Comparison of ENCODE assay signal across 8 cellular contexts in genomic region chr1:25800538-25801377, GRCh38. TPM values are rescaled to one million over a fixed set of nuclear protein-coding genes. Genes with fewer than 3 reads are reported as not detected.
DNase-seq lines count a peak whose midpoint lies in the region; ATAC-seq, FAIRE-seq and TF ChIP-seq lines count a peak whose summit lies in the region.

No MANE protein-coding gene starts in this region.

- H3K79me2 ChIP-seq in HepG2 (ENCODE audit: insufficient read depth, low read length): no peaks in the 10 kb centered on the region

- H2AFZ ChIP-seq in HepG2 (ENCODE audit: low read length): no peak overlapping the region

- no peaks in the 10 kb centered on the region for H3K9me3 Mint-ChIP-seq in activated T-cell treated with anti-CD3 and anti-CD28 coated beads, Interleukin-2, amount 50 U/mL, for 4 hours

- peaks cover under 1% of the 10 kb centered on the region for H3K36me3 Mint-ChIP-seq in activated T-cell treated with anti-CD3 and anti-CD28 coated beads, Interleukin-2, amount 50 U/mL, for 4 hours (ENCODE audit: insufficient read depth)

- H3K27ac ChIP-seq in HepG2 (ENCODE audit: extremely low read length, insufficient read depth, low read length): no peak overlapping the region
- peak overlapping the region; percentile 31 to 88 (median 82) for H3K27ac ChIP-seq in tibial nerve

- H3K4me1 ChIP-seq in HepG2 (ENCODE audit: insufficient read depth, low read length) (peaks cover 26% of the 10 kb centered on the region), tibial nerve (peaks cover 0 to 84% (median 34%) of the 10 kb centered on the region in 4 donors)

- BruUV-seq in HepG2 (replicated peaks; lab: Mats Ljungman, UMichigan): TSS peak; percentile 42

- DNase-seq in activated T-cell treated with anti-CD3 and anti-CD28 coated beads, Interleukin-2, amount 50 U/mL, for 4 hours: no peak
- DNase-seq in activated T-cell treated with anti-CD3 and anti-CD28 coated beads for 4 hours: no peak
- DNase-seq in astrocyte of the spinal cord (ENCODE audit: low read depth, low spot score): no peak
- no peak for DNase-seq in HepG2 (ENCODE audit: low spot score)
- DNase-seq in tibial nerve (ENCODE audit: low spot score in 2 of 2): no peak
- no peak for DNase-seq in activated CD4-positive, CD25-positive, alpha-beta regulatory T cell (lab: John Stamatoyannopoulos, UW)

- POLR2A ChIA-PET in HepG2 (lab: Yijun Ruan, JAX): interaction anchor here (1.0 to 1.8 kb wide), 3 partner anchors 19 to 192 kb away, joined by 3 to 4 read pairs (median 3); partner anchors contain the start of gene MTFR1L

- intact Hi-C loops in HepG2 (cut with micrococcal nuclease; ENCODE audit: unreplicated experiment): no loop called here

- peak overlapping the region; percentile 81 for H3K4me3 Mint-ChIP-seq in activated T-cell treated with anti-CD3 and anti-CD28 coated beads, Interleukin-2, amount 50 U/mL, for 4 hours

- TF ChIP-seq POLR2A in HepG2 (IDR thresholded peaks at IDR 0.05; ENCODE audit: insufficient read depth in 1 of 2, low read depth in 2 of 2, low read length in 2 of 2) (no peak), tibial nerve (IDR thresholded peaks at IDR 0.05) (no peak)

- H3K27me3 ChIP-seq in HepG2 (ENCODE audit: control insufficient read depth in 1 of 2, insufficient read depth in 2 of 2, low read length in 2 of 2) (peaks cover 0 to 7% of the 10 kb centered on the region in 2 experiments; a peak in 1 of 5 replicates), tibial nerve (no peaks in the 10 kb centered on the region)

- H3K4me3 ChIP-seq in astrocyte of the spinal cord (ENCODE audit: low read depth, low read length) (peak overlapping the region; percentile 58), HepG2 (replicated peaks in 1 of 3; ENCODE audit: insufficient read depth in 1 of 3, low read depth in 2 of 3, low read length in 3 of 3) (peak overlapping the region; percentile 49 to 76 (median 74)), tibial nerve (peak overlapping the region; percentile 48 to 77 (median 68))

- no peaks in the 10 kb centered on the region for H4K20me1 ChIP-seq in HepG2 (ENCODE audit: insufficient read depth, low read length)

- 49% methylated on average over 20 of the region's 22 CpGs for WGBS in HepG2 (ENCODE audit: low lambda C conversion rate)
- 30 to 35% methylated on average over 22 of the region's 22 CpGs for WGBS in tibial nerve, 2 donors

- FAIRE-seq in HepG2 (lab: Jason Lieb, UNC): no peak

- no peaks in the 10 kb centered on the region for H3K9me3 ChIP-seq in HepG2 (ENCODE audit: low read length)
- H3K9me3 ChIP-seq in tibial nerve: no peaks in the 10 kb centered on the region

- CTCF ChIA-PET in HepG2 (lab: Yijun Ruan, JAX; ENCODE audit: low intra/inter-chr PET ratio, low total read pairs): no interaction called here

- no peaks in the 10 kb centered on the region for H3K27me3 Mint-ChIP-seq in activated T-cell treated with anti-CD3 and anti-CD28 coated beads, Interleukin-2, amount 50 U/mL, for 4 hours (ENCODE audit: low read depth)

- no peak for TF ChIP-seq CTCF in astrocyte of the spinal cord (IDR thresholded peaks at IDR 0.05; ENCODE audit: low read depth, low read length)
- TF ChIP-seq CTCF in HepG2 (CRISPR knock-in tag; IDR thresholded peaks at IDR 0.05): no peak
- TF ChIP-seq CTCF in tibial nerve (IDR thresholded peaks at IDR 0.05): no peak

- TF ChIP-seq EP300 in HepG2 (IDR thresholded peaks at IDR 0.05; ENCODE audit: low read depth in 2 of 2, low read length in 2 of 2) (no peak), HepG2 (CRISPR knock-in tag; IDR thresholded peaks at IDR 0.05; ENCODE audit: borderline replicate concordance) (no peak), tibial nerve (IDR thresholded peaks at IDR 0.05) (no peak)

- peak overlapping the region; percentile 92 for H3K4me2 ChIP-seq in HepG2 (ENCODE audit: low read depth, low read length)

- no peak for TF ChIP-seq RAD21 in HepG2 (CRISPR knock-in tag; IDR thresholded peaks at IDR 0.05)

- ATAC-seq in activated T-cell treated with anti-CD3 and anti-CD28 coated beads, Interleukin-2, amount 50 U/mL, for 4 hours: no peak
- ATAC-seq in HepG2 (peak; percentile 8; the same call in 2 of the 3 replicates), HG02870 (IDR thresholded peaks at IDR 0.05; ENCODE audit: unreplicated experiment) (no peak), HG02798 (IDR thresholded peaks at IDR 0.05; ENCODE audit: poor library complexity, unreplicated experiment) (no peak)

- peak overlapping the region; percentile 69; the same call in 1 of the 2 replicates for H3K9ac ChIP-seq in HepG2 (ENCODE audit: insufficient read depth, low read depth, low read length)

- in situ Hi-C loops in astrocyte of the spinal cord (cut with HindIII; ENCODE audit: low sequenced_read_pairs): no loop called here
- in situ Hi-C loops in HepG2 (cut with HindIII; ENCODE audit: extremely low pct_ligation_motif_present, low pct_unique_long_range_greater_than_20kb): loop anchor here (25.0 kb wide), 1 partner anchor 188 kb away; the partner anchor contains the start of gene MAN1C1

- peaks cover 62% of the 10 kb centered on the region for H3K4me1 Mint-ChIP-seq in activated T-cell treated with anti-CD3 and anti-CD28 coated beads, Interleukin-2, amount 50 U/mL, for 4 hours (ENCODE audit: low read depth)

- H3K36me3 ChIP-seq in HepG2 (replicated peaks in 1 of 2; ENCODE audit: control insufficient read depth in 1 of 2, insufficient read depth in 2 of 2, low read length in 2 of 2) (no peaks in the 10 kb centered on the region), tibial nerve (peaks cover 0 to 7% (median 0%) of the 10 kb centered on the region in 3 donors)

RNA-seq across cellular contexts. Expression of gene SELENON, which starts 0.8 kb away (rescaled TPM):
- total RNA-seq in activated T-cell treated with anti-CD3 and anti-CD28 coated beads, Interleukin-2, amount 50 U/mL, for 4 hours: 10 to 100 TPM; 18.9 to 23.8 (median 22.2) TPM
- total RNA-seq in HepG2 (2016; rRNA removed; fragmentation: Illumina TruSeq; extraction: Trizol) (3.4 and 3.8 TPM in 2 replicates), tibial nerve (10 to 100 TPM; 17.6 to 54.0 (median 36.8) TPM)
- 1.4 and 1.6 TPM in 2 replicates for total RNA-seq in HepG2 (2016; cell fraction: cytosol; rRNA removed; fragmentation: Illumina TruSeq; extraction: Trizol; ENCODE audit: low read depth)
- 2.6 and 3.9 TPM in 2 replicates for total RNA-seq in HepG2 (2016; cell fraction: insoluble cytoplasmic fraction; rRNA removed; fragmentation: Illumina TruSeq; extraction: Trizol)
- total RNA-seq in HepG2 (2016; cell fraction: membrane; rRNA removed; fragmentation: Illumina TruSeq; extraction: Trizol): 5.9 and 6.0 TPM in 2 replicates
- 6.6 and 8.7 TPM in 2 replicates for total RNA-seq in HepG2 (2016; cell fraction: nucleus; rRNA removed; fragmentation: Illumina TruSeq; extraction: Trizol)
- polyA plus RNA-seq in HepG2 (2011; rRNA removed): 8.0 and 8.9 TPM in 2 replicates
- polyA plus RNA-seq in HepG2 (2011; cell fraction: cytosol; rRNA removed): 9.0 and 9.2 TPM in 2 replicates
- 13.1 and 15.6 TPM in 2 replicates for polyA plus RNA-seq in HepG2 (2011; cell fraction: nucleus; rRNA removed)
- 10.5 and 11.5 TPM in 2 replicates for polyA plus RNA-seq in HepG2 (2012)
- 3.5 and 4.0 TPM in 2 replicates for polyA plus RNA-seq in HepG2 (2016; cell fraction: cytosol; fragmentation: Illumina TruSeq; extraction: Trizol; ENCODE audit: low read depth)
- polyA plus RNA-seq in HepG2 (2016; cell fraction: insoluble cytoplasmic fraction; fragmentation: Illumina TruSeq; extraction: Trizol; ENCODE audit: low read depth): 8.8 and 12.5 TPM in 2 replicates
- 12.1 and 12.7 TPM in 2 replicates for polyA plus RNA-seq in HepG2 (2016; cell fraction: membrane; fragmentation: Illumina TruSeq; extraction: Trizol; ENCODE audit: low read depth)
- polyA plus RNA-seq in HepG2 (2016; cell fraction: nucleus; fragmentation: Illumina TruSeq; extraction: Trizol; ENCODE audit: insufficient read depth, low read depth): 27.6 and 29.1 TPM in 2 replicates
- polyA minus RNA-seq in HepG2 (2011; rRNA and poly(A)+ RNA removed; ENCODE audit: low replicate concordance): 10.4 TPM in 2 replicates
- 8.1 and 8.3 TPM in 2 replicates for polyA minus RNA-seq in HepG2 (2011; cell fraction: cytosol; rRNA and poly(A)+ RNA removed)
- 3.1 and 5.0 TPM in 2 replicates for polyA minus RNA-seq in HepG2 (2011; cell fraction: nucleus; rRNA and poly(A)+ RNA removed)

RNA-seq across cellular contexts. Expression of gene MTFR1L, which starts 19.0 kb away (rescaled TPM):
- total RNA-seq in activated T-cell treated with anti-CD3 and anti-CD28 coated beads, Interleukin-2, amount 50 U/mL, for 4 hours: 10 to 100 TPM; 27.7 to 37.4 (median 35.5) TPM
- total RNA-seq in HepG2 (2016; rRNA removed; fragmentation: Illumina TruSeq; extraction: Trizol): 38.0 and 47.5 TPM in 2 replicates
- total RNA-seq in HepG2 (2016; cell fraction: cytosol; rRNA removed; fragmentation: Illumina TruSeq; extraction: Trizol; ENCODE audit: low read depth): 28.2 and 30.9 TPM in 2 replicates
- 40.1 and 47.2 TPM in 2 replicates for total RNA-seq in HepG2 (2016; cell fraction: insoluble cytoplasmic fraction; rRNA removed; fragmentation: Illumina TruSeq; extraction: Trizol)
- total RNA-seq in HepG2 (2016; cell fraction: membrane; rRNA removed; fragmentation: Illumina TruSeq; extraction: Trizol): 56.8 and 65.1 TPM in 2 replicates
- total RNA-seq in HepG2 (2016; cell fraction: nucleus; rRNA removed; fragmentation: Illumina TruSeq; extraction: Trizol): 25.8 and 26.4 TPM in 2 replicates
- 55.7 and 68.1 TPM in 2 replicates for polyA plus RNA-seq in HepG2 (2011; rRNA removed)
- 36.1 and 44.8 TPM in 2 replicates for polyA plus RNA-seq in HepG2 (2011; cell fraction: cytosol; rRNA removed)
- 196 and 210 TPM in 2 replicates for polyA plus RNA-seq in HepG2 (2011; cell fraction: nucleus; rRNA removed)
- 39.2 and 42.0 TPM in 2 replicates for polyA plus RNA-seq in HepG2 (2012)
- polyA plus RNA-seq in HepG2 (2016; cell fraction: cytosol; fragmentation: Illumina TruSeq; extraction: Trizol; ENCODE audit: low read depth): 28.1 and 35.4 TPM in 2 replicates
- 45.3 and 52.8 TPM in 2 replicates for polyA plus RNA-seq in HepG2 (2016; cell fraction: insoluble cytoplasmic fraction; fragmentation: Illumina TruSeq; extraction: Trizol; ENCODE audit: low read depth)
- 52.1 and 54.5 TPM in 2 replicates for polyA plus RNA-seq in HepG2 (2016; cell fraction: membrane; fragmentation: Illumina TruSeq; extraction: Trizol; ENCODE audit: low read depth)
- polyA plus RNA-seq in HepG2 (2016; cell fraction: nucleus; fragmentation: Illumina TruSeq; extraction: Trizol; ENCODE audit: insufficient read depth, low read depth): 60.6 and 65.4 TPM in 2 replicates
- 29.8 and 53.8 TPM in 2 replicates for polyA minus RNA-seq in HepG2 (2011; rRNA and poly(A)+ RNA removed; ENCODE audit: low replicate concordance)
- polyA minus RNA-seq in HepG2 (2011; cell fraction: cytosol; rRNA and poly(A)+ RNA removed): 18.0 and 18.1 TPM in 2 replicates
- 23.8 and 32.3 TPM in 2 replicates for polyA minus RNA-seq in HepG2 (2011; cell fraction: nucleus; rRNA and poly(A)+ RNA removed)
- 10 to 100 TPM; 65.7 to 99.4 (median 77.2) TPM for total RNA-seq in tibial nerve

RNA-seq across cellular contexts. Expression of gene AUNIP, which starts 58.5 kb away (rescaled TPM):
- 1 to 10 TPM; 4.1 to 4.6 (median 4.5) TPM for total RNA-seq in activated T-cell treated with anti-CD3 and anti-CD28 coated beads, Interleukin-2, amount 50 U/mL, for 4 hours
- 12.3 and 12.8 TPM in 2 replicates for total RNA-seq in HepG2 (2016; rRNA removed; fragmentation: Illumina TruSeq; extraction: Trizol)
- total RNA-seq in HepG2 (2016; cell fraction: cytosol; rRNA removed; fragmentation: Illumina TruSeq; extraction: Trizol; ENCODE audit: low read depth): 5.7 TPM in 2 replicates
- total RNA-seq in HepG2 (2016; cell fraction: insoluble cytoplasmic fraction; rRNA removed; fragmentation: Illumina TruSeq; extraction: Trizol): 12.6 and 14.1 TPM in 2 replicates
- total RNA-seq in HepG2 (2016; cell fraction: membrane; rRNA removed; fragmentation: Illumina TruSeq; extraction: Trizol): 10.9 and 11.6 TPM in 2 replicates
- 10.2 and 12.0 TPM in 2 replicates for total RNA-seq in HepG2 (2016; cell fraction: nucleus; rRNA removed; fragmentation: Illumina TruSeq; extraction: Trizol)
- 2.4 and 3.8 TPM in 2 replicates for polyA plus RNA-seq in HepG2 (2011; rRNA removed)
- polyA plus RNA-seq in HepG2 (2011; cell fraction: cytosol; rRNA removed): 2.0 and 2.5 TPM in 2 replicates
- 2.3 TPM in 2 replicates for polyA plus RNA-seq in HepG2 (2011; cell fraction: nucleus; rRNA removed)
- polyA plus RNA-seq in HepG2 (2012): 1.4 and 2.3 TPM in 2 replicates
- polyA plus RNA-seq in HepG2 (2016; cell fraction: cytosol; fragmentation: Illumina TruSeq; extraction: Trizol; ENCODE audit: low read depth): 2.5 and 3.0 TPM in 2 replicates
- 12.7 and 13.5 TPM in 2 replicates for polyA plus RNA-seq in HepG2 (2016; cell fraction: insoluble cytoplasmic fraction; fragmentation: Illumina TruSeq; extraction: Trizol; ENCODE audit: low read depth)
- polyA plus RNA-seq in HepG2 (2016; cell fraction: membrane; fragmentation: Illumina TruSeq; extraction: Trizol; ENCODE audit: low read depth): 4.7 and 4.8 TPM in 2 replicates
- polyA plus RNA-seq in HepG2 (2016; cell fraction: nucleus; fragmentation: Illumina TruSeq; extraction: Trizol; ENCODE audit: insufficient read depth, low read depth): 7.1 and 8.3 TPM in 2 replicates
- 4.6 and 20.8 TPM in 2 replicates for polyA minus RNA-seq in HepG2 (2011; rRNA and poly(A)+ RNA removed; ENCODE audit: low replicate concordance)
- polyA minus RNA-seq in HepG2 (2011; cell fraction: cytosol; rRNA and poly(A)+ RNA removed): 2.7 and 3.9 TPM in 2 replicates
- 5.7 and 7.3 TPM in 2 replicates for polyA minus RNA-seq in HepG2 (2011; cell fraction: nucleus; rRNA and poly(A)+ RNA removed)
- total RNA-seq in tibial nerve: not detected

Comparison
In these comparisons a context has a peak if more than half of its experiments do, and no peak if none do; other contexts are left out.
1. RNA of gene AUNIP, which starts 58.5 kb away (total RNA-seq): 5.7 to 14.1 TPM in HepG2 and 4.1 to 4.6 TPM in activated T-cell treated with anti-CD3 and anti-CD28 coated beads, Interleukin-2, amount 50 U/mL, for 4 hours; not detected in tibial nerve; every median in the first group is over 4 times any median in the second.
2. Peak in every context shown above with its lines, with median percentiles within 50 percentile points of each other: H3K4me3 ChIP-seq.